14 cellular contexts compared by ENCODE assay signal in the genomic region with DNA sequence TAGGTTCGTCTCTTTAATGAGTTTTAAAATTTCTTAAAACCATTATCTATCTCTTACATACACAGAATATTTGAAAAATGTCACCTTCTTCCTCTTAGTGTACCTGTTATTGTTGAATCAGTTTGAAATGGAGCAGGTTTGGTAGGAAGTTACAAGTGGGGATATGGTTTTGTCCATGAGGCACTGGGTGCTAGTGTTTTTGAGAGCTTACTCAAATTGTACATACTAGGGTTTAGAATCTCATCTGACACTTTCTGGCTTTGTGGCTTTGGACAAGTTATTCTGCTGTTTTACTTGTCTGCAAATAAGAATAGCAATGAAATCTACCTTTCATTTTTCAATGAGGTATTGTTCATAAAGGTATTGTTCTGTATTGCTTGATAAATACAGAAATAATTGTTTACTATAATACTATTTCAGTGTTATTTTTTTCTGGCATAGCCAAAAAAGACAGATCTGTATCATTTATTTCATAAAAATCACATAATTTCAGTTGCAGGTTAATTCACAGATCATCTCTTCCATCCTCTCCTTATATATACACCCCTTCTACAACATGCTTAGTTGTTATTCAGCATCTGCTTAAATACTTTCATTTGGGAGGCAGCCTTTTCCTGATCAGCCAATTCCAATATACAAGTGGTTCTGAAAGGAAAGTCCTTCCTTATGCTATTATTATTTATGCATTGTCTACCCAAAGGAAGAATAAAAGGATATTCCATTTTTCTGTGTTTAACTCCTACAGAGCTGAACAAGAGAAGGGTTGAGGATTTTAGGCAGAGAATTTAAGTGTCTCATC. TPM values are rescaled to one million over a fixed set of nuclear protein-coding genes. Genes with fewer than 3 reads are reported as not detected.
"Had no signal": no experiment of that assay in that cellular context is flagged by ENCODE, and none has a peak within 500 bp of the region (broad histone marks: within the 10 kb centered on the region; RNA-seq: fewer than 3 reads in every experiment).

No MANE protein-coding gene starts in this region.

- H3K27me3 Mint-ChIP-seq: activated B cell treated with CpG ODN at 0.5 μM for 24 hours; activated naive CD4-positive, alpha-beta T cell treated with anti-CD3 and anti-CD28 coated beads, Interleukin-2, amount 50 U/mL, for 24 hours; memory B cell had no signal

- H3K9me3 ChIP-seq: adrenal gland, left ventricle myocardium inferior, thoracic aorta, upper lobe of right lung had no signal

- H3K4me3 Mint-ChIP-seq: activated B cell treated with CpG ODN at 0.5 μM for 24 hours; activated naive CD4-positive, alpha-beta T cell treated with anti-CD3 and anti-CD28 coated beads, Interleukin-2, amount 50 U/mL, for 24 hours; memory B cell; nephron had no signal

- H3K9me3 Mint-ChIP-seq: activated B cell treated with CpG ODN at 0.5 μM for 24 hours; activated naive CD4-positive, alpha-beta T cell treated with anti-CD3 and anti-CD28 coated beads, Interleukin-2, amount 50 U/mL, for 24 hours; memory B cell; nephron had no signal

- DNase-seq: activated B cell treated with CpG ODN at 0.5 μM for 24 hours; adrenal gland; caudate nucleus; foreskin fibroblast; left ventricle myocardium inferior; stimulated activated CD4-positive, alpha-beta T cell treated with anti-CD3 and anti-CD28 coated beads, Interleukin-1b, Interleukin-23, amount 100 ng/mL, for 48 hours; upper lobe of right lung had no signal

- ATAC-seq: esophagus mucosa, upper lobe of right lung had no signal

- H3K4me3 ChIP-seq: adrenal gland, left ventricle myocardium inferior, thoracic aorta, upper lobe of right lung had no signal

- H3K27ac Mint-ChIP-seq: activated B cell treated with CpG ODN at 0.5 μM for 24 hours; activated naive CD4-positive, alpha-beta T cell treated with anti-CD3 and anti-CD28 coated beads, Interleukin-2, amount 50 U/mL, for 24 hours; memory B cell; nephron had no signal

- H3K27me3 ChIP-seq: adrenal gland, upper lobe of right lung had no signal

- H3K36me3 Mint-ChIP-seq: activated naive CD4-positive, alpha-beta T cell treated with anti-CD3 and anti-CD28 coated beads, Interleukin-2, amount 50 U/mL, for 24 hours had no signal

- FAIRE-seq: TTC549 had no signal

- H3K27ac ChIP-seq: adrenal gland, left ventricle myocardium inferior, thoracic aorta, upper lobe of right lung had no signal

- H3K4me1 Mint-ChIP-seq: activated naive CD4-positive, alpha-beta T cell treated with anti-CD3 and anti-CD28 coated beads, Interleukin-2, amount 50 U/mL, for 24 hours; memory B cell; nephron had no signal

- H3K4me1 ChIP-seq: adrenal gland, left ventricle myocardium inferior, upper lobe of right lung had no signal

- H3K36me3 ChIP-seq: adrenal gland, left ventricle myocardium inferior, thoracic aorta, upper lobe of right lung had no signal

RNA-seq across cellular contexts. Expression of a gene that starts 42.6 kb away (rescaled TPM):
- total RNA-seq: left ventricle myocardium inferior, omental fat pad, thoracic aorta had no signal
